Comparison of ENCODE assay signal across 17 cellular contexts in the genomic region with DNA sequence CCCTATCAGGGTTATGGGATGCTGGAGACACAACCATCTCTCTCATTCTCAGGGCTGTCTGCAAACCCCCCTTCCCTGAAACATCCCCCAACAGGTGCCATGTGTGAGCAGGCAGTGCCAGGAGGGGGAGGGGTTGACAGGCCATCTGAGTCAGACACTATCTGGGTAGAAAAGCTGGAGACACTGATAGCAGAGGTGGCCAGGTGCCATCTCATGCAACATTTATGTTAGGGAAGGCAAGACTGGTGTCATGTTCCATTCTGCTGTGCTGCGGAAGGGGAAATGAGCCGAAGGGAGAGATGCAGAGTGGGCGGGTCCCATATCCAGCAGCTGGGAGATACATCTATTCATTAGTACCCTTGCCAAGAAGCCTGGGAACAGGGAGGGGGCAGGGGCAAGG. TPM values are rescaled to one million over a fixed set of nuclear protein-coding genes. Genes with fewer than 3 reads are reported as not detected.
DNase-seq lines count a peak whose midpoint lies in the region; ATAC-seq and TF ChIP-seq lines count a peak whose summit lies in the region.
"Had no signal": no experiment of that assay in that cellular context is flagged by ENCODE, and none has a peak within 500 bp of the region (broad histone marks: within the 10 kb centered on the region; RNA-seq: fewer than 3 reads in every experiment).

No MANE protein-coding gene starts in this region.

- no peaks in the 10 kb centered on the region for H3K36me3 ChIP-seq in left lung

- peaks cover 0 to 42% of the 10 kb centered on the region in 2 donors for H3K27me3 ChIP-seq in left lung

- no peak overlapping the region for H3K4me3 Mint-ChIP-seq in WTC11
- H3K4me3 Mint-ChIP-seq: activated T-cell treated with anti-CD3 and anti-CD28 coated beads, Interleukin-2, amount 50 U/mL, for 24 hours; IgD-negative memory B cell had no signal

- TF ChIP-seq CTCF in WTC11 (IDR thresholded peaks at IDR 0.05) (no peak), left lung (IDR thresholded peaks at IDR 0.05) (no peak)

- intact Hi-C loops in posterior vena cava (cut with DNase I) (no loop called here), left lung (cut with DNase I) (no loop called here)

- ATAC-seq in WTC11 (no peak), left lung (no peak), HG02610 (IDR thresholded peaks at IDR 0.05; ENCODE audit: unreplicated experiment) (no peak)

- peaks cover 4 to 6% of the 10 kb centered on the region in 2 donors for H3K4me1 ChIP-seq in left lung

- POLR2A ChIA-PET in WTC11 (lab: Charles Lee) = no interaction called here

- H3K4me1 Mint-ChIP-seq in WTC11 = peaks cover 13% of the 10 kb centered on the region

- H3K27ac Mint-ChIP-seq in WTC11 = no peak overlapping the region
- H3K27ac Mint-ChIP-seq: activated T-cell treated with anti-CD3 and anti-CD28 coated beads, Interleukin-2, amount 50 U/mL, for 24 hours; IgD-negative memory B cell had no signal

- no peaks in the 10 kb centered on the region for H3K36me3 Mint-ChIP-seq in WTC11

- H3K27me3 Mint-ChIP-seq in WTC11 (ENCODE audit: low read depth) = no peaks in the 10 kb centered on the region; the same call in none of the 2 replicates

- H3K9me3 Mint-ChIP-seq in WTC11 = no peaks in the 10 kb centered on the region
- H3K9me3 Mint-ChIP-seq: activated T-cell treated with anti-CD3 and anti-CD28 coated beads, Interleukin-2, amount 50 U/mL, for 24 hours had no signal

- H3K9me3 ChIP-seq in left lung = no peaks in the 10 kb centered on the region

- CTCF ChIA-PET in WTC11 (lab: Charles Lee) = no interaction called here

- peak; percentile 94 for DNase-seq in DMS 273 (lab: John Stamatoyannopoulos, UW; ENCODE audit: unreplicated experiment)
- DNase-seq in NCI-H1436 treated with DMSO at 0.1 percent for 48 hours (lab: John Stamatoyannopoulos, UW) = peak; percentile 85
- DNase-seq in NCI-H345 treated with DMSO at 0.1 percent for 48 hours (lab: John Stamatoyannopoulos, UW; ENCODE audit: unreplicated experiment) = peak; percentile 87
- DNase-seq in WTC11 (ENCODE audit: low spot score) = peak; percentile 25
- no peak for DNase-seq in posterior vena cava (ENCODE audit: low spot score)
- no peak for DNase-seq in left lung
- no peak for DNase-seq in nucleus accumbens (lab: John Stamatoyannopoulos, UW)
- DNase-seq: ACHN; activated CD4-positive, alpha-beta T cell treated with anti-CD3 and anti-CD28 coated beads, Interleukin-2, amount 50 U/mL, for 1 hour; activated T-cell treated with anti-CD3 and anti-CD28 coated beads, Interleukin-2, amount 50 U/mL, for 24 hours; NCI-H446 treated with DMSO at 0.1 percent for 48 hours; stimulated activated CD4-positive, alpha-beta T cell treated with anti-CD3 and anti-CD28 coated beads, Interleukin-12 subunit alpha, Interleukin-12 subunit beta, amount 100 ng/mL, for 4 hours had no signal

- no peak overlapping the region for H3K4me3 ChIP-seq in left lung

- H3K27ac ChIP-seq in left lung = no peak overlapping the region

TF ChIP-seq in WTC11, 78 proteins besides CTCF, POLR2A, EP300 and RAD21:
- TF ChIP-seq TEAD1 (CRISPR knock-in tag; IDR thresholded peaks at IDR 0.05) (no peak), TCF7 (CRISPR knock-in tag; IDR thresholded peaks at IDR 0.05; ENCODE audit: low read depth) (no peak)

RNA-seq across cellular contexts. Expression of a gene that starts 3.5 kb away (rescaled TPM):
- total RNA-seq in WTC11 (2021) = not detected in 3 replicates
- total RNA-seq in posterior vena cava = not detected
- not detected for total RNA-seq in left lung
- total RNA-seq: chondrocyte, H4, kidney epithelial cell had no signal

RNA-seq across cellular contexts. Expression of a gene that starts 11.6 kb away (rescaled TPM):
- 2.6 to 6.6 TPM (median 3.3 TPM) in 3 replicates for total RNA-seq in WTC11 (2021)
- total RNA-seq in posterior vena cava = 1 to 10 TPM in 1 of 2 donors, not detected in 1; 2.2 TPM
- total RNA-seq in left lung = not detected
- total RNA-seq: chondrocyte, H4, kidney epithelial cell had no signal

RNA-seq across cellular contexts. Expression of a gene that starts 27.9 kb away (rescaled TPM):
- total RNA-seq in WTC11 (2021) = 0.34 to 0.55 TPM (median 0.42 TPM) in 3 replicates
- not detected for total RNA-seq in posterior vena cava
- total RNA-seq in left lung = not detected
- total RNA-seq: chondrocyte, H4, kidney epithelial cell had no signal

RNA-seq across cellular contexts. Expression of a gene that starts 32.3 kb away (rescaled TPM):
- total RNA-seq in WTC11 (2021) (2.8 to 6.2 TPM (median 3.4 TPM) in 3 replicates), posterior vena cava (not detected), left lung (not detected)
- total RNA-seq: chondrocyte, kidney epithelial cell had no signal

Comparison
In these comparisons a context has a peak if more than half of its experiments do, and no peak if none do; other contexts are left out.
1. DNase-seq: peak in DMS 273 (single experiment), NCI-H1436 treated with DMSO at 0.1 percent for 48 hours (single experiment), NCI-H345 treated with DMSO at 0.1 percent for 48 hours (single experiment) and WTC11 (single experiment); none in posterior vena cava (single experiment), left lung (0 of 2) and nucleus accumbens (0 of 56).